8 cellular contexts compared by ENCODE assay signal in the genomic region with DNA sequence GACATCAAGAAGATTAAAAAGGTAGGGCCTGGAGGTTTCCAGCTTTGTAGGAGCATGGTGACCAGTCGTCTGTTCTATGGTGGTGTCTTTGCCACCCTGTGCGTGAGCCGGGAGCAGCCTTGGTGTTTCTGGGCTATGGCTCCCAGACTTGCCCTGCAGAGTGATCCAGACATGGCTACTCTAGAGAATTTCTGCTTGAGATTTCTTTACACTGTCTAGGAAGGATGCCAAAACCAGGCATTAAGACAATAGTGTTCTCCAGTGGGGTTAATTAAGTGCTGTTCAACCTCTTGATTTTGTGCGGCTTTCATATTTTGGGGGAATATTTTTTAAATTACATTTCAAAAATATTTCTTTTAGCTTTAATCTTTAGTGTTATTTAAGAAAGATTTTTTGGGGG.
"Had no signal": no experiment of that assay in that cellular context is flagged by ENCODE, and none has a peak within 500 bp of the region (broad histone marks: within the 10 kb centered on the region; RNA-seq: fewer than 3 reads in every experiment).

No MANE protein-coding gene starts in this region.

- H3K36me3 ChIP-seq: HAP-1 had no signal

- H3K4me3 ChIP-seq: GM23338, HAP-1, K562 had no signal

- H3K4me1 ChIP-seq: HAP-1 had no signal

- DNase-seq: H7, HFFc6, IMR-90, KG1 had no signal

- H3K9me3 Mint-ChIP-seq: GM23338, HFFc6 had no signal

- H3K9me3 ChIP-seq: HAP-1 had no signal

- H3K27ac Mint-ChIP-seq: GM23338, HFFc6 had no signal

- ATAC-seq: GM23338, HCT116, K562 had no signal

- H3K4me3 Mint-ChIP-seq: GM23338, HFFc6 had no signal
